Comparison of ENCODE assay signal across 16 cellular contexts in the genomic region with DNA sequence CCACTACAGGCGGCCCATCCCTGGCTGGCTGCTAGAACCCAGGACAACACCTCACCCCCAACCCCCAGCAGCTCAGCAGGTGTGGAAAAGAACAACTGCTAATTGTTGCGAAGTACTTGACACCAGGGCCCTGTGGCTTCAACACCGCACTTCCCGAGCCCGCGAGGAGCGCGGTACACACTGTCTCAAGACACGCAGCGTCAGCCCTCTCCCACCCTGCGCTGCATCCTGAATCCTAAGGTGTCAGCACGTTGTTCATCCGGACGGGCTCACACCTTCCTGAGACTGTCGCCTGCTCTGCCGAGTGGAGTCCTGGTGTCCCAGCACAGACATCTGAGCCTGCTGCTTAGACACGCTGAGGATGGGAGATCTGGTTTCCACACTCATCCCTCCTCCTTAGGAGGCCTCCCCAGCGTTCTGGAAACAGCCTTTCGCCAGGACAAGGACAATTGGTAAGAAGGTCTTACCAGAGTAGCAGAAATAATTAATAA.
DNase-seq lines count a peak whose midpoint lies in the region; ATAC-seq and TF ChIP-seq lines count a peak whose summit lies in the region.
"Had no signal": no experiment of that assay in that cellular context is flagged by ENCODE, and none has a peak within 500 bp of the region (broad histone marks: within the 10 kb centered on the region; RNA-seq: fewer than 3 reads in every experiment).

No MANE protein-coding gene starts in this region.

- peak overlapping the region; percentile 73 for H3K4me3 ChIP-seq in AG10803 (ENCODE audit: low read length)
- H3K4me3 ChIP-seq in HUES48 (ENCODE audit: low read depth, low read length), result peak overlapping the region; percentile 72
- H3K4me3 ChIP-seq: cardiac muscle cell had no signal

- H3K4me3 Mint-ChIP-seq in neural crest cell, result peak overlapping the region; percentile 87
- H3K4me3 Mint-ChIP-seq: CD4-positive, CD25-positive, alpha-beta regulatory T cell; stimulated activated memory B cell treated with anti-CD40 and anti-IgM and Interleukin-4, amounts not matched to agents 10 μg/mL and 1 μg/mL and 100 μg/mL, for 72 hours had no signal

- peaks cover 38% of the 10 kb centered on the region for H3K27me3 Mint-ChIP-seq in neural crest cell (ENCODE audit: low read depth)

- ATAC-seq in GM19452 (IDR thresholded peaks at IDR 0.05; ENCODE audit: unreplicated experiment) (no peak), esophagus mucosa (no peak), GM21825 (IDR thresholded peaks at IDR 0.05; ENCODE audit: unreplicated experiment) (no peak)
- ATAC-seq: stimulated activated memory B cell treated with anti-CD40 and anti-IgM and Interleukin-4, amounts not matched to agents 10 μg/mL and 1 μg/mL and 100 μg/mL, for 72 hours had no signal

- H3K9me3 Mint-ChIP-seq in neural crest cell, result no peaks in the 10 kb centered on the region
- H3K9me3 Mint-ChIP-seq: stimulated activated memory B cell treated with anti-CD40 and anti-IgM and Interleukin-4, amounts not matched to agents 10 μg/mL and 1 μg/mL and 100 μg/mL, for 72 hours had no signal

- DNase-seq in AG10803 (ENCODE audit: low read depth) (peak; percentile 64), ecto neural progenitor cell (ENCODE audit: low spot score) (peak; percentile 53), neural crest cell (ENCODE audit: low read depth, low spot score) (no peak), 8988T (no peak)
- DNase-seq: activated naive CD4-positive, alpha-beta T cell treated with anti-CD3 and anti-CD28 coated beads, Interleukin-2, amount 50 U/mL, for 16 hours; CD4-positive, CD25-positive, alpha-beta regulatory T cell; NCI-H1092; psoas muscle; SHP77; stimulated activated CD4-positive, alpha-beta T cell treated with anti-CD3 and anti-CD28 coated beads, Interleukin-2, amount 100 ng/mL, for 48 hours had no signal

- TF ChIP-seq CTCF in AG10803 (conservative IDR thresholded peaks at IDR 0.05; ENCODE audit: low read length) (no peak), neural crest cell (conservative IDR thresholded peaks at IDR 0.05) (no peak)

- H3K9me3 ChIP-seq in HUES48 (ENCODE audit: control insufficient read depth, insufficient read depth, low read length), result no peaks in the 10 kb centered on the region
- H3K9me3 ChIP-seq: psoas muscle had no signal

- H3K9ac ChIP-seq in HUES48 (ENCODE audit: low read depth, low read length), result no peak overlapping the region

- peaks cover 18% of the 10 kb centered on the region for H3K4me1 ChIP-seq in HUES48 (ENCODE audit: control insufficient read depth, insufficient read depth, low read length)
- H3K4me1 ChIP-seq: psoas muscle had no signal

- H3K27me3 ChIP-seq in HUES48 (ENCODE audit: control insufficient read depth, insufficient read depth, low read length), result peaks cover 30% of the 10 kb centered on the region

- no peak overlapping the region for H3K27ac Mint-ChIP-seq in neural crest cell (ENCODE audit: unreplicated experiment)
- H3K27ac Mint-ChIP-seq: CD4-positive, CD25-positive, alpha-beta regulatory T cell; stimulated activated memory B cell treated with anti-CD40 and anti-IgM and Interleukin-4, amounts not matched to agents 10 μg/mL and 1 μg/mL and 100 μg/mL, for 72 hours had no signal

- H3K27ac ChIP-seq in HUES48 (ENCODE audit: low read depth, low read length), result no peak overlapping the region
- H3K27ac ChIP-seq: cardiac muscle cell, psoas muscle had no signal

- H3K4me1 Mint-ChIP-seq in neural crest cell, result peaks cover 24% of the 10 kb centered on the region

- H3K36me3 Mint-ChIP-seq in neural crest cell (ENCODE audit: low read depth), result no peaks in the 10 kb centered on the region
- H3K36me3 Mint-ChIP-seq: CD4-positive, CD25-positive, alpha-beta regulatory T cell; stimulated activated memory B cell treated with anti-CD40 and anti-IgM and Interleukin-4, amounts not matched to agents 10 μg/mL and 1 μg/mL and 100 μg/mL, for 72 hours had no signal

- no peaks in the 10 kb centered on the region for H3K36me3 ChIP-seq in HUES48 (ENCODE audit: control insufficient read depth, insufficient read depth, low read length)
- H3K36me3 ChIP-seq: cardiac muscle cell had no signal

Comparison
In these comparisons a context has a peak if more than half of its experiments do, and no peak if none do; other contexts are left out.
1. DNase-seq: peak in AG10803 (single experiment) and ecto neural progenitor cell (single experiment); none in neural crest cell (single experiment) and 8988T (single experiment).